In genomic region chr12:1279050-1279449, GRCh38 we compare ENCODE assay signal across 16 cellular contexts.
DNase-seq lines count a peak whose midpoint lies in the region; ATAC-seq, FAIRE-seq and TF ChIP-seq lines count a peak whose summit lies in the region.
"Had no signal": no experiment of that assay in that cellular context is flagged by ENCODE, and none has a peak within 500 bp of the region (broad histone marks: within the 10 kb centered on the region; RNA-seq: fewer than 3 reads in every experiment).

No MANE protein-coding gene starts in this region.

- no peaks in the 10 kb centered on the region for H3K36me3 ChIP-seq in GM12878 (ENCODE audit: control insufficient read depth in 2 of 2, insufficient read depth in 2 of 2, low read length in 1 of 2)
- H3K36me3 ChIP-seq in pancreas: no peaks in the 10 kb centered on the region
- H3K36me3 ChIP-seq in testis (ENCODE audit: low read depth, missing control alignments): no peaks in the 10 kb centered on the region
- H3K36me3 ChIP-seq: transverse colon had no signal

- H3K4me1 ChIP-seq in GM12878 (ENCODE audit: control insufficient read depth, insufficient read depth, low read length) (no peaks in the 10 kb centered on the region), pancreas (no peaks in the 10 kb centered on the region), testis (peaks cover 10% of the 10 kb centered on the region)

- TF ChIP-seq CTCF in GM12878 (IDR thresholded peaks at IDR 0.05 in 2 of 3, conservative IDR thresholded peaks at IDR 0.05 in 1 of 3; ENCODE audit: control insufficient read depth in 2 of 3, extremely low read depth in 1 of 3, insufficient read depth in 1 of 3, low read depth in 3 of 3, low read length in 3 of 3) (peak in 1 of 3 experiments; percentile 29; a peak in 1 of 6 replicates), neural crest cell (conservative IDR thresholded peaks at IDR 0.05) (peak; percentile 56), pancreas (IDR thresholded peaks at IDR 0.05) (no peak), testis (IDR thresholded peaks at IDR 0.05) (no peak)

- no peak overlapping the region for H3K4me2 ChIP-seq in GM12878 (ENCODE audit: control insufficient read depth, insufficient read depth)
- H3K4me2 ChIP-seq: PC-9 had no signal

- ATAC-seq in GM12878 (peak; percentile 32; the same call in 2 of the 3 replicates), pancreas (no peak)

- H3K4me3 Mint-ChIP-seq in neural crest cell: no peak overlapping the region

- no peak for FAIRE-seq in GM12878 (lab: Jason Lieb, UNC)
- no peak for FAIRE-seq in pancreas (lab: Jason Lieb, UNC)

- H3K4me1 Mint-ChIP-seq in neural crest cell: peaks cover 19% of the 10 kb centered on the region

- no peaks in the 10 kb centered on the region for H3K27me3 Mint-ChIP-seq in neural crest cell (ENCODE audit: low read depth)

- BruUV-seq in GM12878 (replicated peaks; lab: Mats Ljungman, UMichigan): no TSS peak

- peaks cover 3% of the 10 kb centered on the region for H3K36me3 Mint-ChIP-seq in neural crest cell (ENCODE audit: low read depth)

- no peaks in the 10 kb centered on the region for H4K20me1 ChIP-seq in GM12878 (ENCODE audit: control insufficient read depth, insufficient read depth)

- H3K27ac Mint-ChIP-seq in neural crest cell (ENCODE audit: unreplicated experiment): no peak overlapping the region

- CTCF ChIA-PET in GM12878 (lab: Yijun Ruan, JAX): interaction anchor here (0.6 to 1.9 kb wide), 8 partner anchors 10 to 327 kb away, joined by 3 to 13 read pairs (median 5); no protein-coding TSS in a partner anchor

- SMC1A ChIA-PET in GM12878 (lab: Charles Lee; ENCODE audit: uncharacterized antibody, unreplicated experiment): interaction anchor here (0.9 to 2.5 kb wide), 4 partner anchors 10 to 304 kb away, joined by 3 to 13 read pairs (median 8); no protein-coding TSS in a partner anchor

- in situ Hi-C loops in GM12878 (cut with MboI): no loop called here

- no peaks in the 10 kb centered on the region for H3K9me3 Mint-ChIP-seq in neural crest cell

- RAD21 ChIA-PET in GM12878 (lab: Charles Lee; ENCODE audit: unreplicated experiment): interaction anchor here (0.7 to 2.8 kb wide), 4 partner anchors 161 to 305 kb away, joined by 3 to 18 read pairs (median 3); no protein-coding TSS in a partner anchor

- H3K9me3 ChIP-seq in GM12878 (replicated peaks; ENCODE audit: control insufficient read depth, insufficient read depth, low read length) (no peaks in the 10 kb centered on the region), pancreas (no peaks in the 10 kb centered on the region), testis (no peaks in the 10 kb centered on the region)
- H3K9me3 ChIP-seq: transverse colon had no signal

- no peak overlapping the region for H3K9ac ChIP-seq in GM12878 (ENCODE audit: control insufficient read depth, insufficient read depth, low read length)

- DNase-seq in NOMO-1 treated with DMSO at 0.1 percent for 48 hours (lab: John Stamatoyannopoulos, UW; ENCODE audit: unreplicated experiment): peak; percentile 5
- DNase-seq in NOMO-1 treated with dmso at 0.1 percent for 144 hours (lab: John Stamatoyannopoulos, UW; ENCODE audit: unreplicated experiment): no peak
- DNase-seq in Kasumi-1 (lab: John Stamatoyannopoulos, UW): peak; percentile 2 to 14
- no peak for DNase-seq in GM12878 (ENCODE audit: low read depth, low spot score)
- DNase-seq in neural crest cell (ENCODE audit: low read depth, low spot score): no peak
- DNase-seq in pancreas: no peak
- DNase-seq in iPS-NIHi11 (ENCODE audit: low spot score): no peak
- no peak for DNase-seq in testis
- DNase-seq: ACHN; activated naive CD4-positive, alpha-beta T cell; H7; mesendoderm; NCI-H1417 treated with DMSO at 0.1 percent for 48 hours; PC-9; T-helper 1 cell; transverse colon had no signal

- no peak overlapping the region for H3K27ac ChIP-seq in GM12878 (ENCODE audit: control insufficient read depth, insufficient read depth)
- no peak overlapping the region for H3K27ac ChIP-seq in pancreas
- H3K27ac ChIP-seq in testis: no peak overlapping the region
- H3K27ac ChIP-seq: PC-9, transverse colon had no signal

- H3K27me3 ChIP-seq in GM12878 (replicated peaks in 1 of 2; ENCODE audit: control insufficient read depth in 2 of 2, insufficient read depth in 2 of 2, low read length in 1 of 2): no peaks in the 10 kb centered on the region
- H3K27me3 ChIP-seq in pancreas: no peaks in the 10 kb centered on the region
- H3K27me3 ChIP-seq in testis: no peaks in the 10 kb centered on the region
- H3K27me3 ChIP-seq: transverse colon had no signal

- peak; percentile 47; the same call in 1 of the 2 replicates for TF ChIP-seq RAD21 in GM12878 (IDR thresholded peaks at IDR 0.05; ENCODE audit: insufficient read depth, low read depth, low read length)

- no peak for TF ChIP-seq EP300 in GM12878 (IDR thresholded peaks at IDR 0.05; ENCODE audit: borderline replicate concordance in 1 of 2, control insufficient read depth in 1 of 2, low read depth in 2 of 2, low read length in 2 of 2)

- no peaks in the 10 kb centered on the region for H3K79me2 ChIP-seq in GM12878 (ENCODE audit: control insufficient read depth, insufficient read depth, low read length)

- POLR2A ChIA-PET in GM12878 (lab: Charles Lee): interaction anchor here (0.5 kb wide), 1 partner anchor 645 kb away, joined by 3 read pairs; no protein-coding TSS in a partner anchor

- no peak for TF ChIP-seq POLR2A in GM12878 (IDR thresholded peaks at IDR 0.05; ENCODE audit: low read depth, low read length)
- no peak for TF ChIP-seq POLR2A in testis (IDR thresholded peaks at IDR 0.05)

- intact Hi-C loops in GM12878 (cut with micrococcal nuclease; ENCODE audit: unreplicated experiment): loop anchor here (2.0 kb wide), 1 partner anchor 160 kb away; no protein-coding TSS in a partner anchor
- intact Hi-C loops in pancreas (cut with DNase I): no loop called here
- intact Hi-C loops in testis (cut with DNase I; ENCODE audit: low total_unique reads): no loop called here

- H2AFZ ChIP-seq in GM12878 (ENCODE audit: control insufficient read depth, low read depth, low read length): no peak overlapping the region
- H2AFZ ChIP-seq: PC-9 had no signal

- 29% methylated on average over 3 of the region's 3 CpGs for WGBS in GM12878 (ENCODE audit: insufficient coverage, insufficient replicate concordance, low lambda C conversion rate, missing lambda C conversion rate)
- 54 to 55% methylated on average over 3 of the region's 3 CpGs for WGBS in pancreas, 2 donors
- WGBS in testis, 2 donors: 72 to 74% methylated on average over 3 of the region's 3 CpGs

- no peak overlapping the region for H3K4me3 ChIP-seq in GM12878
- no peak overlapping the region for H3K4me3 ChIP-seq in pancreas
- H3K4me3 ChIP-seq in testis: no peak overlapping the region
- H3K4me3 ChIP-seq: PC-9, transverse colon had no signal

TF ChIP-seq in GM12878, 131 proteins besides CTCF, POLR2A, EP300 and RAD21:
- TF ChIP-seq NR2C1 (IDR thresholded peaks at IDR 0.05) (no peak), ZNF274 (IDR thresholded peaks at IDR 0.05; ENCODE audit: insufficient read depth, insufficient read length) (no peak), SMC3 (IDR thresholded peaks at IDR 0.05; ENCODE audit: borderline replicate concordance, low read length) (peak; percentile 35; the same call in 1 of the 2 replicates), ZBTB4 (CRISPR knock-in tag; IDR thresholded peaks at IDR 0.05) (no peak), E2F8 (IDR thresholded peaks at IDR 0.05; ENCODE audit: low read depth, partially characterized antibody) (no peak)

Comparison
In these comparisons a context has a peak if more than half of its experiments do, and no peak if none do; other contexts are left out.
1. DNase-seq: peak in NOMO-1 treated with DMSO at 0.1 percent for 48 hours (single experiment) and Kasumi-1 (2 of 2); none in NOMO-1 treated with dmso at 0.1 percent for 144 hours (single experiment), GM12878 (single experiment), neural crest cell (single experiment), pancreas (0 of 6), iPS-NIHi11 (single experiment) and testis (single experiment).